In genomic region chr17:82909322-82909904, GRCh38 we compare ENCODE assay signal across 14 cellular contexts.
DNase-seq lines count a peak whose midpoint lies in the region; ATAC-seq and TF ChIP-seq lines count a peak whose summit lies in the region.
"Had no signal": no experiment of that assay in that cellular context is flagged by ENCODE, and none has a peak within 500 bp of the region (broad histone marks: within the 10 kb centered on the region; RNA-seq: fewer than 3 reads in every experiment).

No MANE protein-coding gene starts in this region.

- H3K9me3 Mint-ChIP-seq in activated CD4-positive, alpha-beta T cell treated with anti-CD3 and anti-CD28 coated beads for 36 hours (ENCODE audit: low read depth) = no peaks in the 10 kb centered on the region
- no peaks in the 10 kb centered on the region for H3K9me3 Mint-ChIP-seq in activated CD8-positive, alpha-beta T cell treated with anti-CD3 and anti-CD28 coated beads, Interleukin-2, amount 10 ng/mL, durations not matched to agents 7 days and 5 days (ENCODE audit: insufficient read depth)
- H3K9me3 Mint-ChIP-seq: activated T-helper 2 cell treated with anti-CD3 and anti-CD28 coated beads, Interferon-gamma antibody, Interleukin-2, Interleukin-4, amounts not matched to agents 10 μg/mL and 5 μg/mL and 100 μg/mL, durations not matched to agents 14 hours and 24 hours and 36 hours had no signal

- POLR2A ChIA-PET in activated CD4-positive, alpha-beta T cell treated with anti-CD3 and anti-CD28 coated beads for 36 hours (lab: Charles Lee) = no interaction called here
- POLR2A ChIA-PET in activated CD8-positive, alpha-beta T cell treated with anti-CD3 and anti-CD28 coated beads, Interleukin-2, amount 10 ng/mL, durations not matched to agents 7 days and 5 days (lab: Charles Lee) = no interaction called here

- H3K27me3 Mint-ChIP-seq in activated CD4-positive, alpha-beta T cell treated with anti-CD3 and anti-CD28 coated beads for 36 hours = no peaks in the 10 kb centered on the region
- no peaks in the 10 kb centered on the region for H3K27me3 Mint-ChIP-seq in activated CD8-positive, alpha-beta T cell treated with anti-CD3 and anti-CD28 coated beads, Interleukin-2, amount 10 ng/mL, durations not matched to agents 7 days and 5 days (ENCODE audit: low read depth)

- peaks cover 25% of the 10 kb centered on the region for H3K36me3 Mint-ChIP-seq in activated CD4-positive, alpha-beta T cell treated with anti-CD3 and anti-CD28 coated beads for 36 hours (ENCODE audit: low read depth)
- H3K36me3 Mint-ChIP-seq in activated CD8-positive, alpha-beta T cell treated with anti-CD3 and anti-CD28 coated beads, Interleukin-2, amount 10 ng/mL, durations not matched to agents 7 days and 5 days (ENCODE audit: low read depth) = peaks cover 39% of the 10 kb centered on the region

- peaks cover 15% of the 10 kb centered on the region for H3K4me1 Mint-ChIP-seq in activated CD4-positive, alpha-beta T cell treated with anti-CD3 and anti-CD28 coated beads for 36 hours
- H3K4me1 Mint-ChIP-seq in activated CD8-positive, alpha-beta T cell treated with anti-CD3 and anti-CD28 coated beads, Interleukin-2, amount 10 ng/mL, durations not matched to agents 7 days and 5 days (ENCODE audit: low read depth) = peaks cover 41% of the 10 kb centered on the region

- DNase-seq in activated CD4-positive, alpha-beta T cell treated with anti-CD3 and anti-CD28 coated beads for 36 hours = peak; percentile 51
- no peak for DNase-seq in activated CD4-positive, alpha-beta T cell treated with anti-CD3 and anti-CD28 coated beads, Interleukin-2, amount 50 U/mL, for 1 hour
- DNase-seq in activated CD8-positive, alpha-beta T cell treated with anti-CD3 and anti-CD28 coated beads, Interleukin-2, amount 10 ng/mL, durations not matched to agents 7 days and 5 days = peak; percentile 58
- DNase-seq in erythroblast (lab: John Stamatoyannopoulos, UW) (peak; percentile 29 to 47), hepatic stellate cell (ENCODE audit: low spot score) (no peak), NCI-H2029 treated with DMSO at 0.1 percent for 48 hours (lab: John Stamatoyannopoulos, UW) (no peak), GM20000 (ENCODE audit: low spot score) (no peak)
- peak; percentile 54 for DNase-seq in stimulated activated CD8-positive, alpha-beta memory T cell treated with anti-CD3 and anti-CD28 coated beads, Interleukin-4, amount 100 ng/mL, for 48 hours
- DNase-seq: 8988T; midbrain; NCI-H510A treated with DMSO at 0.1 percent for 48 hours; stimulated activated CD4-positive, alpha-beta T cell treated with anti-CD3 and anti-CD28 coated beads, Interleukin-2, amount 100 ng/mL, for 24 hours; T1000 had no signal

- TF ChIP-seq CTCF in GM20000 (IDR thresholded peaks at IDR 0.05; ENCODE audit: extremely low read depth, missing control alignments) = no peak

- intact Hi-C loops in activated CD4-positive, alpha-beta T cell treated with anti-CD3 and anti-CD28 coated beads for 36 hours (cut with DNase I, micrococcal nuclease) = no loop called here

- CTCF ChIA-PET in activated CD4-positive, alpha-beta T cell treated with anti-CD3 and anti-CD28 coated beads for 36 hours (lab: Charles Lee) = interaction anchor here (2.1 kb wide), 1 partner anchor 8 kb away, joined by 6 read pairs; no protein-coding TSS in a partner anchor
- CTCF ChIA-PET in activated CD8-positive, alpha-beta T cell treated with anti-CD3 and anti-CD28 coated beads, Interleukin-2, amount 10 ng/mL, durations not matched to agents 7 days and 5 days (lab: Charles Lee) = interaction anchor here (0.5 to 1.9 kb wide), 4 partner anchors 8 to 193 kb away, joined by 3 to 9 read pairs (median 5); partner anchors contain the start of gene FN3KRP

- TF ChIP-seq POLR2A in erythroblast (IDR thresholded peaks at IDR 0.05; ENCODE audit: low read length) = no peak

- no peak overlapping the region for H3K4me3 Mint-ChIP-seq in activated CD4-positive, alpha-beta T cell treated with anti-CD3 and anti-CD28 coated beads for 36 hours
- peak overlapping the region; percentile 18 for H3K4me3 Mint-ChIP-seq in activated CD8-positive, alpha-beta T cell treated with anti-CD3 and anti-CD28 coated beads, Interleukin-2, amount 10 ng/mL, durations not matched to agents 7 days and 5 days

- peak; percentile 63 for ATAC-seq in activated CD4-positive, alpha-beta T cell treated with anti-CD3 and anti-CD28 coated beads for 36 hours
- peak; percentile 61 for ATAC-seq in activated CD8-positive, alpha-beta T cell treated with anti-CD3 and anti-CD28 coated beads, Interleukin-2, amount 10 ng/mL, durations not matched to agents 7 days and 5 days

- H3K27ac Mint-ChIP-seq in activated CD4-positive, alpha-beta T cell treated with anti-CD3 and anti-CD28 coated beads for 36 hours = no peak overlapping the region
- no peak overlapping the region for H3K27ac Mint-ChIP-seq in activated CD8-positive, alpha-beta T cell treated with anti-CD3 and anti-CD28 coated beads, Interleukin-2, amount 10 ng/mL, durations not matched to agents 7 days and 5 days
- H3K27ac Mint-ChIP-seq: activated T-helper 2 cell treated with anti-CD3 and anti-CD28 coated beads, Interferon-gamma antibody, Interleukin-2, Interleukin-4, amounts not matched to agents 10 μg/mL and 5 μg/mL and 100 μg/mL, durations not matched to agents 14 hours and 24 hours and 36 hours had no signal

Comparison
In these comparisons a context has a peak if more than half of its experiments do, and no peak if none do; other contexts are left out.
1. DNase-seq: peak in activated CD4-positive, alpha-beta T cell treated with anti-CD3 and anti-CD28 coated beads for 36 hours (single experiment), activated CD8-positive, alpha-beta T cell treated with anti-CD3 and anti-CD28 coated beads, Interleukin-2, amount 10 ng/mL, durations not matched to agents 7 days and 5 days (single experiment), erythroblast (2 of 2) and stimulated activated CD8-positive, alpha-beta memory T cell treated with anti-CD3 and anti-CD28 coated beads, Interleukin-4, amount 100 ng/mL, for 48 hours (single experiment); none in activated CD4-positive, alpha-beta T cell treated with anti-CD3 and anti-CD28 coated beads, Interleukin-2, amount 50 U/mL, for 1 hour (single experiment), hepatic stellate cell (single experiment), NCI-H2029 treated with DMSO at 0.1 percent for 48 hours (single experiment) and GM20000 (single experiment).